ENCODE assay signal across 8 cellular contexts in genomic region chr9:20625003-20625349, GRCh38. TPM values are rescaled to one million over a fixed set of nuclear protein-coding genes. Genes with fewer than 3 reads are reported as not detected.
DNase-seq lines count a peak whose midpoint lies in the region; ATAC-seq and TF ChIP-seq lines count a peak whose summit lies in the region.
"Had no signal": no experiment of that assay in that cellular context is flagged by ENCODE, and none has a peak within 500 bp of the region (broad histone marks: within the 10 kb centered on the region; RNA-seq: fewer than 3 reads in every experiment).

No MANE protein-coding gene starts in this region.

- TF ChIP-seq CTCF in GM12864 (IDR thresholded peaks at IDR 0.05; ENCODE audit: low read depth, low read length, missing control alignments) (no peak), Panc1 (IDR thresholded peaks at IDR 0.05) (peak; percentile 30; the same call in 1 of the 2 replicates), endothelial cell (IDR thresholded peaks at IDR 0.05; ENCODE audit: unreplicated experiment) (no peak)

- H3K4me1 Mint-ChIP-seq in endothelial cell (ENCODE audit: unreplicated experiment) = peaks cover 19% of the 10 kb centered on the region

- BruUV-seq in Panc1 (replicated peaks; lab: Mats Ljungman, UMichigan) = no TSS peak

- no peak overlapping the region for H3K9ac ChIP-seq in rectal smooth muscle tissue (ENCODE audit: low read length)

- H3K27ac ChIP-seq in Panc1 (ENCODE audit: low read length) = no peak overlapping the region
- no peak overlapping the region for H3K27ac ChIP-seq in rectal smooth muscle tissue (ENCODE audit: low read depth, low read length)

- POLR2A ChIA-PET in Panc1 (lab: Charles Lee) = no interaction called here

- intact Hi-C loops in Panc1 (cut with micrococcal nuclease; ENCODE audit: unreplicated experiment) = loop anchor here (2.0 kb wide), 1 partner anchor 316 kb away; no protein-coding TSS in a partner anchor

- peaks cover 3% of the 10 kb centered on the region; the same call in 1 of the 2 replicates for H3K36me3 ChIP-seq in Panc1 (ENCODE audit: control insufficient read depth, insufficient read depth, low read length)
- H3K36me3 ChIP-seq in rectal smooth muscle tissue (ENCODE audit: control insufficient read depth, insufficient read depth, low read length) = no peaks in the 10 kb centered on the region
- H3K36me3 ChIP-seq: Peyer's patch had no signal

- DNase-seq in GM12864 (ENCODE audit: low read depth) (no peak), Panc1 (ENCODE audit: low read depth, low spot score) (no peak), endothelial cell (ENCODE audit: low spot score) (no peak), NCI-H2107 treated with DMSO at 0.1 percent for 48 hours (lab: John Stamatoyannopoulos, UW; ENCODE audit: unreplicated experiment) (no peak)
- DNase-seq in effector CD8-positive, alpha-beta T cell (lab: John Stamatoyannopoulos, UW) = no peak

- H3K9me3 Mint-ChIP-seq in endothelial cell (ENCODE audit: unreplicated experiment) = no peaks in the 10 kb centered on the region

- ATAC-seq in Panc1 (no peak), GM19467 (IDR thresholded peaks at IDR 0.05; ENCODE audit: unreplicated experiment) (no peak)

- H3K4me1 ChIP-seq in Panc1 (ENCODE audit: control insufficient read depth, insufficient read depth, low read length) (no peaks in the 10 kb centered on the region), rectal smooth muscle tissue (ENCODE audit: control insufficient read depth, insufficient read depth, low read length) (no peaks in the 10 kb centered on the region)

- peak overlapping the region; percentile 78; the same call in 1 of the 2 replicates for H3K4me3 ChIP-seq in GM12864 (ENCODE audit: low read depth, low read length)
- H3K4me3 ChIP-seq in Panc1 (ENCODE audit: low read depth in 2 of 2, low read length in 2 of 2) = peak overlapping the region in 1 of 2 experiments; percentile 51; a peak in 1 of 4 replicates
- peak overlapping the region; percentile 46 for H3K4me3 ChIP-seq in rectal smooth muscle tissue (ENCODE audit: low read length)

- CTCF ChIA-PET in Panc1 (lab: Charles Lee) = interaction anchor here (1.1 kb wide), 1 partner anchor 316 kb away, joined by 3 read pairs; no protein-coding TSS in a partner anchor

- peaks cover 2% of the 10 kb centered on the region for H3K36me3 Mint-ChIP-seq in endothelial cell (ENCODE audit: low read depth, unreplicated experiment)

- no peaks in the 10 kb centered on the region for H3K9me3 ChIP-seq in Panc1 (ENCODE audit: control insufficient read depth, insufficient read depth, low read depth, low read length)
- H3K9me3 ChIP-seq: Peyer's patch had no signal

- in situ Hi-C loops in Panc1 (cut with HindIII; ENCODE audit: low pct_unique_long_range_greater_than_20kb, low sequenced_read_pairs) = no loop called here

- no peaks in the 10 kb centered on the region; the same call in 1 of the 2 replicates for H3K27me3 ChIP-seq in Panc1 (ENCODE audit: control insufficient read depth, insufficient read depth, low read length)
- H3K27me3 ChIP-seq in rectal smooth muscle tissue (ENCODE audit: control insufficient read depth, insufficient read depth, low read length) = no peaks in the 10 kb centered on the region
- H3K27me3 ChIP-seq: Peyer's patch had no signal

- peaks cover 14% of the 10 kb centered on the region for H3K27me3 Mint-ChIP-seq in endothelial cell (ENCODE audit: unreplicated experiment)

- H3K4me3 Mint-ChIP-seq in endothelial cell (ENCODE audit: unreplicated experiment) = peak overlapping the region; percentile 99

- H3K27ac Mint-ChIP-seq in endothelial cell (ENCODE audit: unreplicated experiment) = peak overlapping the region; percentile 43

RNA-seq across cellular contexts. Expression of gene MLLT3, which starts 2.7 kb away (rescaled TPM):
- total RNA-seq in Panc1 (2021; ENCODE audit: unreplicated experiment) (0.49 TPM), endothelial cell (ENCODE audit: unreplicated experiment) (25.2 TPM)
- 0.28 TPM for polyA plus RNA-seq in Panc1 (2012; ENCODE audit: insufficient read length)

RNA-seq across cellular contexts. Expression of gene FOCAD, which starts 59.1 kb away (rescaled TPM):
- total RNA-seq in Panc1 (2021; ENCODE audit: unreplicated experiment) = 9.8 TPM
- polyA plus RNA-seq in Panc1 (2012; ENCODE audit: insufficient read length) = 5.1 TPM
- total RNA-seq in endothelial cell (ENCODE audit: unreplicated experiment) = 57.2 TPM

Comparison
In these comparisons a context has a peak if more than half of its experiments do, and no peak if none do; other contexts are left out.
1. RNA of gene MLLT3, which starts 2.7 kb away (total RNA-seq): 25.2 TPM in endothelial cell (single experiment); 0.49 TPM in Panc1 (single experiment); every median in the first group is over 10 times any median in the second.